In the genomic region with DNA sequence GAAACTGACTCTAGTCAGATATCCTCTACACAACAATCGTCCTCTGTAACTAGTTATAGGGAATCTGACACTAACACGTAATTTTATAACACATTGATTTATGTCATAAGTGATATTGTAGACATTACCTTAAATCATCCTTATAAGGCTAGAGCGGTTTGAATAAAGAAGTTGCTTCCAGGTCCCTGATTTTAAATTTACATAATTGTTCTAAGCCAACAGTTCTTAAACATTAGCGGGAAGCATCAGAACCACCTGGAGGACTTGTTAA, we compare ENCODE assay signal across 8 cellular contexts. TPM values are rescaled to one million over a fixed set of nuclear protein-coding genes. Genes with fewer than 3 reads are reported as not detected.
A peak's percentile ranks its signal among the peaks of the same experiment; 100 is the strongest.
DNase-seq lines count a peak whose midpoint lies in the region; ATAC-seq and TF ChIP-seq lines count a peak whose summit lies in the region.

No MANE protein-coding gene starts in this region.

- no peak overlapping the region for H2BK5ac ChIP-seq in mesenchymal stem cell (ENCODE audit: low read depth, low read length, poor library complexity, severe bottlenecking)

- H3K4me3 Mint-ChIP-seq in MCF 10A (ENCODE audit: unreplicated experiment) (no peak overlapping the region), type B pancreatic cell (peak overlapping the region; percentile 98)

- no peak overlapping the region for H2AK5ac ChIP-seq in mesenchymal stem cell (ENCODE audit: low read length, severe bottlenecking)

- no peak overlapping the region for H3K27ac Mint-ChIP-seq in MCF 10A (ENCODE audit: low read depth, unreplicated experiment)
- H3K27ac Mint-ChIP-seq in type B pancreatic cell: peak overlapping the region; percentile 96

- ATAC-seq in HG03095 (IDR thresholded peaks at IDR 0.05; ENCODE audit: unreplicated experiment): no peak

- H3K4me2 ChIP-seq in mesenchymal stem cell (ENCODE audit: low read length, poor library complexity, severe bottlenecking): no peak overlapping the region

- DNase-seq in breast epithelium (ENCODE audit: low spot score in 2 of 2): no peak
- DNase-seq in MCF 10A (ENCODE audit: unreplicated experiment): no peak
- no peak for DNase-seq in adipocyte (ENCODE audit: low read depth)
- DNase-seq in mesenchymal stem cell: no peak
- no peak for DNase-seq in type B pancreatic cell (ENCODE audit: extremely low spot score, unreplicated experiment)
- no peak for DNase-seq in NCI-H2196 (lab: John Stamatoyannopoulos, UW; ENCODE audit: unreplicated experiment)
- DNase-seq in stimulated activated CD4-positive, alpha-beta T cell treated with anti-CD3 and anti-CD28 coated beads, Interleukin-4, amount 100 ng/mL, for 24 hours: no peak

- H3K14ac ChIP-seq in mesenchymal stem cell (ENCODE audit: low read length in 2 of 2): no peak overlapping the region

- no peak overlapping the region for H3K23ac ChIP-seq in mesenchymal stem cell (ENCODE audit: low read length in 2 of 2)

- no peak overlapping the region for H2BK120ac ChIP-seq in mesenchymal stem cell (ENCODE audit: low read depth, low read length)

- TF ChIP-seq CTCF in breast epithelium (IDR thresholded peaks at IDR 0.05) (no peak), MCF 10A (IDR thresholded peaks at IDR 0.05; ENCODE audit: unreplicated experiment) (no peak), type B pancreatic cell (conservative IDR thresholded peaks at IDR 0.05) (no peak)

- POLR2A ChIA-PET in MCF 10A (lab: Yijun Ruan, JAX): no interaction called here

- peak overlapping the region; percentile 95 to 96 for H3K27ac ChIP-seq in breast epithelium
- H3K27ac ChIP-seq in mesenchymal stem cell (ENCODE audit: low read length, poor library complexity, severe bottlenecking): no peak overlapping the region

- no peak for TF ChIP-seq POLR2A in breast epithelium (IDR thresholded peaks at IDR 0.05)

- H3K4me3 ChIP-seq in breast epithelium: peak overlapping the region; percentile 87 to 96 (median 87)
- H3K4me3 ChIP-seq in adipocyte (ENCODE audit: low read length): peak overlapping the region; percentile 93
- H3K4me3 ChIP-seq in mesenchymal stem cell (ENCODE audit: insufficient read depth in 1 of 2, low read depth in 1 of 2, low read length in 2 of 2): peak overlapping the region in 1 of 2 experiments; percentile 89

- no peak overlapping the region for H2AFZ ChIP-seq in mesenchymal stem cell (ENCODE audit: low read depth, low read length)

- H3K36me3 Mint-ChIP-seq in MCF 10A (ENCODE audit: insufficient read depth, unreplicated experiment) (peaks cover 4% of the 10 kb centered on the region), type B pancreatic cell (peaks cover 8% of the 10 kb centered on the region)

- no peak overlapping the region for H3K4ac ChIP-seq in mesenchymal stem cell (ENCODE audit: low read depth in 1 of 2, low read length in 2 of 2)

- WGBS in mesenchymal stem cell: 49% methylated on average over 2 of the region's 4 CpGs

- H3K4me1 ChIP-seq in breast epithelium (peaks cover 6 to 23% of the 10 kb centered on the region in 2 donors), adipocyte (ENCODE audit: control insufficient read depth, insufficient read depth, low read length) (peaks cover 33% of the 10 kb centered on the region), mesenchymal stem cell (ENCODE audit: control insufficient read depth, insufficient read depth, low read depth, low read length) (peaks cover 2% of the 10 kb centered on the region)

- no peaks in the 10 kb centered on the region for H3K36me3 ChIP-seq in breast epithelium
- H3K36me3 ChIP-seq in adipocyte (ENCODE audit: control insufficient read depth, insufficient read depth, low read length, severe bottlenecking): no peaks in the 10 kb centered on the region
- no peaks in the 10 kb centered on the region for H3K36me3 ChIP-seq in mesenchymal stem cell (ENCODE audit: control insufficient read depth in 1 of 2, insufficient read depth in 2 of 2, low read depth in 1 of 2, low read length in 2 of 2)

- no peaks in the 10 kb centered on the region for H3K9me3 ChIP-seq in breast epithelium
- no peaks in the 10 kb centered on the region for H3K9me3 ChIP-seq in adipocyte (ENCODE audit: control insufficient read depth, low read length)
- H3K9me3 ChIP-seq in mesenchymal stem cell (ENCODE audit: control insufficient read depth, low read length): no peaks in the 10 kb centered on the region

- no peak overlapping the region for H3K18ac ChIP-seq in mesenchymal stem cell (ENCODE audit: low read depth in 1 of 2, low read length in 2 of 2)

- CTCF ChIA-PET in MCF 10A (lab: Yijun Ruan, JAX): interaction anchor here (1.4 kb wide), 1 partner anchor 465 kb away, joined by 5 read pairs; no protein-coding TSS in a partner anchor

- H2BK15ac ChIP-seq in mesenchymal stem cell (ENCODE audit: low read depth, poor library complexity, severe bottlenecking): no peak overlapping the region

- intact Hi-C loops in breast epithelium (cut with DNase I; ENCODE audit: low total_unique reads) (no loop called here), MCF 10A (cut with micrococcal nuclease) (no loop called here)

- BruUV-seq in MCF 10A (replicated peaks; lab: Mats Ljungman, UMichigan): no TSS peak

- no peak overlapping the region for H2BK12ac ChIP-seq in mesenchymal stem cell (ENCODE audit: low read length in 2 of 2)

- no peaks in the 10 kb centered on the region for H3K9me3 Mint-ChIP-seq in MCF 10A (ENCODE audit: unreplicated experiment)
- H3K9me3 Mint-ChIP-seq in type B pancreatic cell: no peaks in the 10 kb centered on the region

- no peak overlapping the region for H4K91ac ChIP-seq in mesenchymal stem cell (ENCODE audit: low read length)

- H3K9ac ChIP-seq in adipocyte (ENCODE audit: low read length) (peak overlapping the region; percentile 97), mesenchymal stem cell (ENCODE audit: low read length) (peak overlapping the region; percentile 94)

- no peaks in the 10 kb centered on the region for H3K27me3 ChIP-seq in breast epithelium
- no peaks in the 10 kb centered on the region for H3K27me3 ChIP-seq in adipocyte (replicated peaks; ENCODE audit: control insufficient read depth, insufficient read depth, low read length)
- no peaks in the 10 kb centered on the region for H3K27me3 ChIP-seq in mesenchymal stem cell (ENCODE audit: control insufficient read depth in 1 of 2, insufficient read depth in 1 of 2, low read length in 2 of 2)

- no peak overlapping the region for H4K8ac ChIP-seq in mesenchymal stem cell (ENCODE audit: low read length)

- H3K27me3 Mint-ChIP-seq in MCF 10A (ENCODE audit: insufficient read depth, unreplicated experiment) (no peaks in the 10 kb centered on the region), type B pancreatic cell (no peaks in the 10 kb centered on the region)

- peaks cover 34% of the 10 kb centered on the region for H3K4me1 Mint-ChIP-seq in MCF 10A (ENCODE audit: insufficient read depth, unreplicated experiment)
- H3K4me1 Mint-ChIP-seq in type B pancreatic cell (ENCODE audit: unreplicated experiment): peaks cover 44% of the 10 kb centered on the region

- peaks cover 16% of the 10 kb centered on the region for H3K79me1 ChIP-seq in mesenchymal stem cell (replicated peaks; ENCODE audit: low read length, poor library complexity, severe bottlenecking)

RNA-seq across cellular contexts. Expression of gene CILK1, which starts 0.7 kb away (rescaled TPM):
- total RNA-seq in breast epithelium (10 to 100 TPM; 15.1 to 27.7 (median 16.6) TPM), MCF 10A (2022) (4.4 and 5.3 TPM in 2 replicates), type B pancreatic cell (ENCODE audit: low replicate concordance) (18.4 and 18.6 TPM in 2 replicates)
- polyA plus RNA-seq in mesenchymal stem cell (2013, experiment 1 of 2): 12.2 TPM
- polyA plus RNA-seq in mesenchymal stem cell (2013, experiment 2 of 2): 12.6 TPM

RNA-seq across cellular contexts. Expression of gene FBXO9, which starts 2.9 kb away (rescaled TPM):
- total RNA-seq in breast epithelium (10 to 100 TPM; 58.9 to 88.5 (median 68.5) TPM), MCF 10A (2022) (54.4 and 63.6 TPM in 2 replicates), type B pancreatic cell (ENCODE audit: low replicate concordance) (67.7 and 78.5 TPM in 2 replicates)
- 47.0 TPM for polyA plus RNA-seq in mesenchymal stem cell (2013, experiment 1 of 2)
- polyA plus RNA-seq in mesenchymal stem cell (2013, experiment 2 of 2): 49.2 TPM
